9 cellular contexts compared by ENCODE assay signal in the genomic region with DNA sequence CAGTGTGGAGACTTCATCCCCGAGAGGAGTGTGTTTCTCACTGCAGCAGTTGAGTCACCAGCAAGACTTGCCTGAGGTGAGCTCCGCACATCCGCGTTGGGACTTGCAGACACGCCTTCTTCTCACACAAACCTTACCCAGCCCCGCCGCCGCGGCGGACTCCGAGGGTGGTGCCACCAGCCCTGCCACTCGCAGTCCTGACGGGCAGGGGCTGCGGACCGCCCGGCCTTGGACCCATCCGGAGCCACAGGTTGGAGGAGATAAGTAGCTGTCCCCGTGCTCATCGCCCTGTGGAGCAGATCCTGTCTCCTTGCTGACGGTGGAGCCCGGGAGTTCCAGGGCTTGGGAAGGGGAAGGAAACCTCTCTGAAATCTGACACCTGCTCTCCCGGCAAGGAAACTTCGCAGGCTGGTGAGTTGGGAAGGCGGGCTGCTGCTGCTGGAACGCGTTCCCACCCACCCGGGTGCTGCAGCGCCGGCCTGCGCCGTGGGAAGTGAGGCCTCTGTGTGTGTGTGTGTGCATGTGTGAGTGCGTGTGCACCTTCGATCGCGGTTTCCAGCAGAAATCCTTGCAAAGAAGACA. TPM values are rescaled to one million over a fixed set of nuclear protein-coding genes. Genes with fewer than 3 reads are reported as not detected.
DNase-seq lines count a peak whose midpoint lies in the region; ATAC-seq, FAIRE-seq and TF ChIP-seq lines count a peak whose summit lies in the region.
"Had no signal": no experiment of that assay in that cellular context is flagged by ENCODE, and none has a peak within 500 bp of the region (broad histone marks: within the 10 kb centered on the region; RNA-seq: fewer than 3 reads in every experiment).

Gene RAB27B, plus strand, starts transcription at position 188 of the 582 bp plus-strand sequence. CDS start 49,109 bp downstream, outside the sequence.

- FAIRE-seq in H54 (lab: Jason Lieb, UNC) (peak; percentile 89), endothelial cell of umbilical vein (lab: Jason Lieb, UNC) (peak; percentile 68)
- FAIRE-seq: G401.6 had no signal

- H3K4me2 ChIP-seq in endothelial cell of umbilical vein (ENCODE audit: insufficient read depth, low read length), result peak within 1 kb of the TSS; percentile 74

- no peak for ATAC-seq in GM19324 (IDR thresholded peaks at IDR 0.05; ENCODE audit: low FRiP score, unreplicated experiment)

- peaks cover 9% of the 10 kb centered on the region for H3K4me1 ChIP-seq in endothelial cell of umbilical vein (ENCODE audit: control insufficient read depth, extremely low read depth, insufficient read depth, low read length)

- intact Hi-C loops in endothelial cell of umbilical vein (cut with micrococcal nuclease), result loop anchor here (1.0 to 10.0 kb wide), 2 partner anchors 12 to 156 kb away; no protein-coding TSS in a partner anchor

- BruUV-seq in endothelial cell of umbilical vein (replicated peaks; lab: Mats Ljungman, UMichigan), result no TSS peak

- H3K9me3 ChIP-seq in endothelial cell of umbilical vein (replicated peaks; ENCODE audit: control insufficient read depth, insufficient read depth, low read length), result no peaks in the 10 kb centered on the region

- CTCF ChIA-PET in endothelial cell of umbilical vein (lab: Charles Lee), result interaction anchor here (0.6 to 1.8 kb wide), 5 partner anchors 13 to 155 kb away, joined by 3 to 6 read pairs (median 4); no protein-coding TSS in a partner anchor

- peaks cover 0 to 5% of the 10 kb centered on the region in 2 experiments for H3K27me3 ChIP-seq in endothelial cell of umbilical vein (ENCODE audit: control insufficient read depth in 2 of 2, insufficient read depth in 2 of 2, low read length in 2 of 2)

- H3K79me2 ChIP-seq in endothelial cell of umbilical vein (ENCODE audit: control insufficient read depth, insufficient read depth, low read length), result no peaks in the 10 kb centered on the region

- POLR2A ChIA-PET in endothelial cell of umbilical vein (lab: Charles Lee), result interaction anchor here (0.6 kb wide), 1 partner anchor 494 kb away, joined by 8 read pairs; no protein-coding TSS in a partner anchor

- TF ChIP-seq CTCF in 22Rv1 (IDR thresholded peaks at IDR 0.05), result peak; percentile 9; the same call in 1 of the 2 replicates
- TF ChIP-seq CTCF in endothelial cell of umbilical vein (IDR thresholded peaks at IDR 0.05; ENCODE audit: extremely low read depth in 1 of 2, insufficient read depth in 1 of 2, low read depth in 1 of 2, low read length in 2 of 2), result no peak

- H3K36me3 ChIP-seq in endothelial cell of umbilical vein (ENCODE audit: control insufficient read depth in 2 of 2, extremely low read depth in 1 of 2, insufficient read depth in 2 of 2, low read length in 2 of 2), result no peaks in the 10 kb centered on the region

- DNase-seq in H54 (ENCODE audit: insufficient read length, low spot score) (peak; percentile 35), NCI-H69 (lab: John Stamatoyannopoulos, UW) (peak; percentile 88), endothelial cell of umbilical vein (ENCODE audit: low read depth, low spot score) (peak; percentile 78), middle frontal gyrus (ENCODE audit: extremely low spot score, low spot score) (peak; percentile 45)
- DNase-seq in activated CD8-positive, alpha-beta memory T cell treated with anti-CD3 and anti-CD28 coated beads, Interleukin-2, amount 50 U/mL, for 1 hour (ENCODE audit: extremely low read depth), result peak; percentile 5
- DNase-seq in stimulated activated CD8-positive, alpha-beta memory T cell treated with anti-CD3 and anti-CD28 coated beads, Interleukin-15, amount 100 ng/mL, for 1 hour (ENCODE audit: low read depth), result peak; percentile 22

- dilution Hi-C loops in endothelial cell of umbilical vein (cut with MboI; ENCODE audit: extremely low pct_ligation_motif_present, low sequenced_read_pairs), result no loop called here

- H3K4me3 ChIP-seq in endothelial cell of umbilical vein (replicated peaks in 1 of 3; ENCODE audit: insufficient read depth in 1 of 3, low read depth in 1 of 3, low read length in 3 of 3), result peak within 1 kb of the TSS; percentile 3 to 51 (median 25)

- no peaks in the 10 kb centered on the region for H4K20me1 ChIP-seq in endothelial cell of umbilical vein (replicated peaks; ENCODE audit: control insufficient read depth, extremely low read depth, insufficient read depth, low read length)

- H3K27ac ChIP-seq in 22Rv1 (peak within 1 kb of the TSS; percentile 96), endothelial cell of umbilical vein (ENCODE audit: insufficient read depth, low read depth, low read length) (no peak within 1 kb of the TSS)

- peak within 1 kb of the TSS; percentile 96 for H2AFZ ChIP-seq in endothelial cell of umbilical vein (ENCODE audit: low read depth, low read length)

- TF ChIP-seq POLR2A in H54 (IDR thresholded peaks at IDR 0.05; ENCODE audit: low read depth, low read length), result peak; percentile 34; the same call in 1 of the 2 replicates
- no peak for TF ChIP-seq POLR2A in endothelial cell of umbilical vein (IDR thresholded peaks at IDR 0.05; ENCODE audit: low read depth, low read length)

- H3K9ac ChIP-seq in endothelial cell of umbilical vein (replicated peaks; ENCODE audit: extremely low read depth, insufficient read depth, low read length), result no peak within 1 kb of the TSS

- H3K9me1 ChIP-seq in endothelial cell of umbilical vein (replicated peaks; ENCODE audit: control insufficient read depth, extremely low read depth, insufficient read depth, low read length), result no peaks in the 10 kb centered on the region

TF ChIP-seq in endothelial cell of umbilical vein, 7 proteins besides CTCF, POLR2A, EP300 and RAD21:
- no peak for TF ChIP-seq POLR2AphosphoS5 (IDR thresholded peaks at IDR 0.05; ENCODE audit: insufficient read depth, low read depth, low read length)
- TF ChIP-seq JUN (IDR thresholded peaks at IDR 0.05; ENCODE audit: borderline replicate concordance, insufficient read depth, insufficient read length, low read depth), result no peak
- TF ChIP-seq FOS (IDR thresholded peaks at IDR 0.05; ENCODE audit: borderline replicate concordance, insufficient read depth, low read length), result no peak
- TF ChIP-seq GATA2 (IDR thresholded peaks at IDR 0.05; ENCODE audit: insufficient read depth, insufficient read length, low read depth, low read length), result no peak
- TF ChIP-seq EZH2 (IDR thresholded peaks at IDR 0.05; ENCODE audit: borderline replicate concordance, low read depth, low read length, severe bottlenecking), result no peak
- TF ChIP-seq MAX (IDR thresholded peaks at IDR 0.05; ENCODE audit: insufficient read depth, insufficient read length), result no peak
- no peak for TF ChIP-seq MYC (IDR thresholded peaks at IDR 0.05; ENCODE audit: low read depth, low read length)
TF ChIP-seq in endothelial cell of umbilical vein: peak in this region for 0.

RNA-seq across cellular contexts. Expression of gene RAB27B, which starts in this region (rescaled TPM):
- 0.09 TPM in 1 of 2 replicates, not detected in the other for total RNA-seq in endothelial cell of umbilical vein
- not detected in 2 replicates for polyA plus RNA-seq in endothelial cell of umbilical vein
- 0.01 TPM in 2 replicates for polyA plus RNA-seq in endothelial cell of umbilical vein (2011; cell fraction: cytosol; rRNA removed)
- polyA plus RNA-seq in endothelial cell of umbilical vein (2011; cell fraction: nucleus; rRNA removed), result 0.01 and 0.03 TPM in 2 replicates
- polyA plus RNA-seq in endothelial cell of umbilical vein (2012), result 0.07 TPM in 1 of 2 replicates, not detected in the other
- 0.02 TPM in 1 of 2 replicates, not detected in the other for polyA minus RNA-seq in endothelial cell of umbilical vein
- polyA minus RNA-seq in endothelial cell of umbilical vein (2011; cell fraction: cytosol; rRNA and poly(A)+ RNA removed), result 7.2 TPM
- polyA minus RNA-seq in endothelial cell of umbilical vein (2011; cell fraction: nucleus; rRNA and poly(A)+ RNA removed), result 0.05 TPM in 1 of 2 replicates, not detected in the other

Comparison
In these comparisons a context has a peak if more than half of its experiments do, and no peak if none do; other contexts are left out.
1. DNase-seq: peak in every context shown above with its lines; median percentile 88 in NCI-H69; 78 in endothelial cell of umbilical vein; 45 in middle frontal gyrus; 35 in H54; 22 in stimulated activated CD8-positive, alpha-beta memory T cell treated with anti-CD3 and anti-CD28 coated beads, Interleukin-15, amount 100 ng/mL, for 1 hour; 5 in activated CD8-positive, alpha-beta memory T cell treated with anti-CD3 and anti-CD28 coated beads, Interleukin-2, amount 50 U/mL, for 1 hour.